In the genomic region with DNA sequence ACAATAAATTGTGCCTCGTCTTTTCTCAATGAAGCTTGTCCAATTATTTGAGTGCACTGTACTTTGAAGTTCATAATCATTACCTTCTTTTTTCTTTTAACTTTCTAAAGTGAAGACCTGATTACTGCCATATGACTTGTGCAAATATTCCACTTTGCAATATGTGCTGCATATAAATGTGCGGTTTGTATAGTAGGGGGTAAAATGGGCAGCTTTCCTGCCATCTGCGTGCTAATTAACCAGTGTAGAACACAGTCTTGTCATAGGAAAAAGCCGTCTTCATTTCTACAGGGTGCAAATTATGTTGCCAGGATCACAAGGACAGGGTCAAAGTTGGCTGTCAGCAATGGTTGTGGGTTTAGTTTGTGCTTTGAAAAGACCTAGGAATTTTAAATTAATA, we compare ENCODE assay signal across 26 cellular contexts.
"Had no signal": no experiment of that assay in that cellular context is flagged by ENCODE, and none has a peak within 500 bp of the region (broad histone marks: within the 10 kb centered on the region; RNA-seq: fewer than 3 reads in every experiment).

No MANE protein-coding gene starts in this region.

- H3K36me3 ChIP-seq: adrenal gland, cardiac muscle cell, gastroesophageal sphincter, neutrophil, right lobe of liver, transverse colon had no signal

- H3K4me1 ChIP-seq: adrenal gland, body of pancreas, gastroesophageal sphincter, right lobe of liver, testis, transverse colon had no signal

- H3K27me3 Mint-ChIP-seq: activated naive CD8-positive, alpha-beta T cell treated with anti-CD3 and anti-CD28 coated beads for 36 hours had no signal

- H3K4me3 Mint-ChIP-seq: activated naive CD4-positive, alpha-beta T cell treated with anti-CD3 and anti-CD28 coated beads for 36 hours; activated naive CD8-positive, alpha-beta T cell treated with anti-CD3 and anti-CD28 coated beads for 36 hours; activated T-helper 1 cell treated with anti-CD3 and anti-CD28 coated beads, Interleukin-12 subunit alpha, Interleukin-12 subunit beta, Interleukin-2, Interleukin-4 antibody, amounts not matched to agents 30 ng/mL and 10 ng/mL and 1 ng/mL, durations not matched to agents 14 hours and 24 hours and 36 hours; nephron had no signal

- H3K4me1 Mint-ChIP-seq: activated naive CD8-positive, alpha-beta T cell treated with anti-CD3 and anti-CD28 coated beads for 36 hours had no signal

- H3K9me3 ChIP-seq: adrenal gland, body of pancreas, gastroesophageal sphincter, mucosa of descending colon, neutrophil, right lobe of liver, testis, transverse colon had no signal

- H3K27me3 ChIP-seq: adrenal gland, body of pancreas, cardiac muscle cell, gastroesophageal sphincter, hepatocyte, neutrophil, right lobe of liver, testis, transverse colon had no signal

- H3K27ac ChIP-seq: adrenal gland, body of pancreas, cardiac muscle cell, gastroesophageal sphincter, hepatocyte, neutrophil, right lobe of liver, skin epidermis, testis, transverse colon had no signal

- H3K9me3 Mint-ChIP-seq: activated naive CD8-positive, alpha-beta T cell treated with anti-CD3 and anti-CD28 coated beads for 36 hours; activated T-helper 1 cell treated with anti-CD3 and anti-CD28 coated beads, Interleukin-12 subunit alpha, Interleukin-12 subunit beta, Interleukin-2, Interleukin-4 antibody, amounts not matched to agents 30 ng/mL and 10 ng/mL and 1 ng/mL, durations not matched to agents 14 hours and 24 hours and 36 hours; nephron had no signal

- H3K36me3 Mint-ChIP-seq: activated naive CD8-positive, alpha-beta T cell treated with anti-CD3 and anti-CD28 coated beads for 36 hours had no signal

- H3K27ac Mint-ChIP-seq: activated naive CD4-positive, alpha-beta T cell treated with anti-CD3 and anti-CD28 coated beads for 36 hours; activated naive CD8-positive, alpha-beta T cell treated with anti-CD3 and anti-CD28 coated beads for 36 hours; activated T-helper 1 cell treated with anti-CD3 and anti-CD28 coated beads, Interleukin-12 subunit alpha, Interleukin-12 subunit beta, Interleukin-2, Interleukin-4 antibody, amounts not matched to agents 30 ng/mL and 10 ng/mL and 1 ng/mL, durations not matched to agents 14 hours and 24 hours and 36 hours; nephron had no signal

- H3K4me3 ChIP-seq: adrenal gland, body of pancreas, cardiac muscle cell, gastroesophageal sphincter, hepatocyte, mucosa of descending colon, right lobe of liver, skin epidermis, testis, transverse colon had no signal

- DNase-seq: activated CD4-positive, alpha-beta T cell treated with anti-CD3 and anti-CD28 coated beads for 4 hours; activated CD4-positive, alpha-beta T cell treated with anti-CD3 and anti-CD28 coated beads, Interleukin-2, amount 50 U/mL, for 4 hours; activated CD4-positive, CD25-positive, alpha-beta regulatory T cell; activated effector memory CD4-positive, alpha-beta T cell treated with anti-CD3 and anti-CD28 coated beads, Interleukin-2, amount 50 U/mL, for 16 hours; activated naive CD4-positive, alpha-beta T cell treated with anti-CD3 and anti-CD28 coated beads for 36 hours; activated naive CD8-positive, alpha-beta T cell treated with anti-CD3 and anti-CD28 coated beads for 36 hours; adrenal gland; aorta; body of pancreas; cortex of kidney; left cardiac atrium; left ventricle myocardium superior; mucosa of descending colon; right lobe of liver; stimulated activated CD4-positive, alpha-beta T cell treated with anti-CD3 and anti-CD28 coated beads, Interleukin-12 subunit alpha, Interleukin-12 subunit beta, amount 100 ng/mL, for 4 hours; stimulated activated CD4-positive, alpha-beta T cell treated with anti-CD3 and anti-CD28 coated beads, Interleukin-4, amount 100 ng/mL, for 1 hour; stimulated activated naive CD8-positive, alpha-beta T cell treated with anti-CD3 and anti-CD28 coated beads, Interleukin-15, Interleukin-2, amounts not matched to agents 100 U/mL and 50 U/mL, for 24 hours; testis; transverse colon had no signal
